ENCODE assay signal across 39 cellular contexts in the genomic region with DNA sequence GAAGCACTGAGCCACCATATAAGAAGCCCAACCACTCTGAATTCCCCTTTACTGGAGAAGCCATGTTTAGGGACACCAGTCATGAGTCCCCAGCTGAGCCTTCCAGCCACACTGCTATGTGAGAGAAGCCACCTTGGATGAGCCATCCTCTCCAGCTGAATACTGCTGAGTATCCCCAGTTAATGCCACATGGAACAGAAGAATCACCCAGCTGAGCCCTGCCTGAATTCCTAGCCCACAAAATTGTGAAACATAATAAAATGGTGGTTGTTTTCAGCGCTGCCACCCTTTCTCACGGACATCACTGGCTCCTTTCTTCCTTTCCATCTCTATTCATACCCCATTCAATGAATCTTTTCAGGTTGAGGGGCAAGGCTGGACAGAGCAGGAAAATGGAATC. TPM values are rescaled to one million over a fixed set of nuclear protein-coding genes. Genes with fewer than 3 reads are reported as not detected.
"Had no signal": no experiment of that assay in that cellular context is flagged by ENCODE, and none has a peak within 500 bp of the region (broad histone marks: within the 10 kb centered on the region; RNA-seq: fewer than 3 reads in every experiment).

No MANE protein-coding gene starts in this region.

- H3K27me3 ChIP-seq: MG63 had no signal

- H3K4me2 ChIP-seq: KMS-11 had no signal

- H3K9me3 ChIP-seq: MG63 had no signal

- H3K27ac ChIP-seq: KMS-11 had no signal

- H3K4me3 ChIP-seq: MG63 had no signal

- H3K36me3 ChIP-seq: MG63 had no signal

- DNase-seq: Karpas-422, Kasumi-1, MG63, MM.1S, MV-4-11, NCI-H1048, NCI-H1092, NCI-H1092 treated with DMSO at 0.1 percent for 48 hours, NCI-H1105, NCI-H1105 treated with DMSO at 0.1 percent for 48 hours, NCI-H1417, NCI-H1417 treated with DMSO at 0.1 percent for 48 hours, NCI-H1436, NCI-H1436 treated with DMSO at 0.1 percent for 48 hours, NCI-H146, NCI-H1694, NCI-H1694 treated with DMSO at 0.1 percent for 48 hours, NCI-H187, NCI-H187 treated with DMSO at 0.1 percent for 48 hours, NCI-H1930, NCI-H2029, NCI-H2029 treated with DMSO at 0.1 percent for 48 hours, NCI-H2081, NCI-H2081 treated with DMSO at 0.1 percent for 48 hours, NCI-H2107, NCI-H2171, NCI-H2171 treated with DMSO at 0.1 percent for 48 hours, NCI-H2227 treated with DMSO at 0.1 percent for 48 hours, NCI-H226, NCI-H345, NCI-H446, NCI-H446 treated with DMSO at 0.1 percent for 48 hours, NCI-H510A, NCI-H510A treated with DMSO at 0.1 percent for 48 hours had no signal

- H3K9ac ChIP-seq: KMS-11 had no signal

RNA-seq across cellular contexts. Expression of a gene that starts 22.1 kb away (rescaled TPM):
- total RNA-seq: LHCN-M2, M059J, MCF 10A, NCI-H460 had no signal
